Comparison of ENCODE assay signal across 1 cellular context in genomic region chr5:179678238-179679013, GRCh38.
TF ChIP-seq lines count a peak whose summit lies in the region.

No MANE protein-coding gene starts in this region.

TF ChIP-seq in K562, 482 proteins besides CTCF, POLR2A, EP300 and RAD21 (continued from another document and continues in another):
- no peak for TF ChIP-seq STAT5A (IDR thresholded peaks at IDR 0.05; ENCODE audit: borderline replicate concordance, low read length)
- 0 out of 2 replicates have a peak, but pooled peaks have one; percentile 53 for TF ChIP-seq HNRNPL (IDR thresholded peaks at IDR 0.05; ENCODE audit: low read depth, low read length)
- TF ChIP-seq RHOXF2B (CRISPR knock-in tag; conservative IDR thresholded peaks at IDR 0.05): peak; percentile 59; the same call in 1 of the 2 replicates
- TF ChIP-seq MAX (CRISPR knock-in tag; IDR thresholded peaks at IDR 0.05): peak; percentile 85
- TF ChIP-seq HNRNPLL (IDR thresholded peaks at IDR 0.05; ENCODE audit: low read depth, low read length, poor library complexity, severe bottlenecking): peak; percentile 72
- TF ChIP-seq NR2C2 (CRISPR knock-in tag; IDR thresholded peaks at IDR 0.05): no peak
- TF ChIP-seq NR2C2 (tag; IDR thresholded peaks at IDR 0.05): peak; percentile 57
- TF ChIP-seq SAFB2 (IDR thresholded peaks at IDR 0.05; ENCODE audit: borderline replicate concordance, low read depth, low read length, severe bottlenecking): no peak
- TF ChIP-seq, protein P1, sequence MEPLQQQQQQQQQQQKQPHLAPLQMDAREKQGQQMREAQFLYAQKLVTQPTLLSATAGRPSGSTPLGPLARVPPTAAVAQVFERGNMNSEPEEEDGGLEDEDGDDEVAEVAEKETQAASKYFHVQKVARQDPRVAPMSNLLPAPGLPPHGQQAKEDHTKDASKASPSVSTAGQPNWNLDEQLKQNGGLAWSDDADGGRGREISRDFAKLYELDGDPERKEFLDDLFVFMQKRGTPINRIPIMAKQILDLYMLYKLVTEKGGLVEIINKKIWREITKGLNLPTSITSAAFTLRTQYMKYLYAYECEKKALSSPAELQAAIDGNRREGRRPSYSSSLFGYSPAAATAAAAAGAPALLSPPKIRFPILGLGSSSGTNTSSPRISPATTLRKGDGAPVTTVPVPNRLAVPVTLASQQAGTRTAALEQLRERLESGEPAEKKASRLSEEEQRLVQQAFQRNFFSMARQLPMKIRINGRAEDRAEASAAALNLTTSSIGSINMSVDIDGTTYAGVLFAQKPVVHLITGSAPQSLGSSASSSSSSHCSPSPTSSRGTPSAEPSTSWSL (CRISPR knock-in tag; IDR thresholded peaks at IDR 0.05; ENCODE audit: borderline replicate concordance): 0 out of 2 replicates have a peak, but pooled peaks have one; percentile 90
- no peak for TF ChIP-seq NFYB (IDR thresholded peaks at IDR 0.05; ENCODE audit: extremely low read depth, insufficient read length)
- TF ChIP-seq ZMIZ1 (IDR thresholded peaks at IDR 0.05; ENCODE audit: low read depth in 2 of 2, low read length in 2 of 2): peak in 1 of 2 experiments; percentile 69; a peak in 2 of 4 replicates
- no peak for TF ChIP-seq ZNF740 (CRISPR knock-in tag; IDR thresholded peaks at IDR 0.05)
- no peak for TF ChIP-seq ZNF740 (tag; IDR thresholded peaks at IDR 0.05)
- TF ChIP-seq ZNF695 (CRISPR knock-in tag; IDR thresholded peaks at IDR 0.05): peak; percentile 86; the same call in 1 of the 2 replicates
- TF ChIP-seq ZNF280B (CRISPR knock-in tag; IDR thresholded peaks at IDR 0.05): no peak
- peak; percentile 70 for TF ChIP-seq CBX1 (IDR thresholded peaks at IDR 0.05; ENCODE audit: low read depth)
- TF ChIP-seq, protein P2, sequence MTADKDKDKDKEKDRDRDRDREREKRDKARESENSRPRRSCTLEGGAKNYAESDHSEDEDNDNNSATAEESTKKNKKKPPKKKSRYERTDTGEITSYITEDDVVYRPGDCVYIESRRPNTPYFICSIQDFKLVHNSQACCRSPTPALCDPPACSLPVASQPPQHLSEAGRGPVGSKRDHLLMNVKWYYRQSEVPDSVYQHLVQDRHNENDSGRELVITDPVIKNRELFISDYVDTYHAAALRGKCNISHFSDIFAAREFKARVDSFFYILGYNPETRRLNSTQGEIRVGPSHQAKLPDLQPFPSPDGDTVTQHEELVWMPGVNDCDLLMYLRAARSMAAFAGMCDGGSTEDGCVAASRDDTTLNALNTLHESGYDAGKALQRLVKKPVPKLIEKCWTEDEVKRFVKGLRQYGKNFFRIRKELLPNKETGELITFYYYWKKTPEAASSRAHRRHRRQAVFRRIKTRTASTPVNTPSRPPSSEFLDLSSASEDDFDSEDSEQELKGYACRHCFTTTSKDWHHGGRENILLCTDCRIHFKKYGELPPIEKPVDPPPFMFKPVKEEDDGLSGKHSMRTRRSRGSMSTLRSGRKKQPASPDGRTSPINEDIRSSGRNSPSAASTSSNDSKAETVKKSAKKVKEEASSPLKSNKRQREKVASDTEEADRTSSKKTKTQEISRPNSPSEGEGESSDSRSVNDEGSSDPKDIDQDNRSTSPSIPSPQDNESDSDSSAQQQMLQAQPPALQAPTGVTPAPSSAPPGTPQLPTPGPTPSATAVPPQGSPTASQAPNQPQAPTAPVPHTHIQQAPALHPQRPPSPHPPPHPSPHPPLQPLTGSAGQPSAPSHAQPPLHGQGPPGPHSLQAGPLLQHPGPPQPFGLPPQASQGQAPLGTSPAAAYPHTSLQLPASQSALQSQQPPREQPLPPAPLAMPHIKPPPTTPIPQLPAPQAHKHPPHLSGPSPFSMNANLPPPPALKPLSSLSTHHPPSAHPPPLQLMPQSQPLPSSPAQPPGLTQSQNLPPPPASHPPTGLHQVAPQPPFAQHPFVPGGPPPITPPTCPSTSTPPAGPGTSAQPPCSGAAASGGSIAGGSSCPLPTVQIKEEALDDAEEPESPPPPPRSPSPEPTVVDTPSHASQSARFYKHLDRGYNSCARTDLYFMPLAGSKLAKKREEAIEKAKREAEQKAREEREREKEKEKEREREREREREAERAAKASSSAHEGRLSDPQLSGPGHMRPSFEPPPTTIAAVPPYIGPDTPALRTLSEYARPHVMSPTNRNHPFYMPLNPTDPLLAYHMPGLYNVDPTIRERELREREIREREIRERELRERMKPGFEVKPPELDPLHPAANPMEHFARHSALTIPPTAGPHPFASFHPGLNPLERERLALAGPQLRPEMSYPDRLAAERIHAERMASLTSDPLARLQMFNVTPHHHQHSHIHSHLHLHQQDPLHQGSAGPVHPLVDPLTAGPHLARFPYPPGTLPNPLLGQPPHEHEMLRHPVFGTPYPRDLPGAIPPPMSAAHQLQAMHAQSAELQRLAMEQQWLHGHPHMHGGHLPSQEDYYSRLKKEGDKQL (CRISPR knock-in tag; IDR thresholded peaks at IDR 0.05; ENCODE audit: borderline replicate concordance): no peak
- peak; percentile 87 for TF ChIP-seq JUND (IDR thresholded peaks at IDR 0.05; ENCODE audit: borderline replicate concordance, low read depth, low read length)
- TF ChIP-seq JUND (tag; IDR thresholded peaks at IDR 0.05; ENCODE audit: borderline replicate concordance, low read depth, low read length): peak; percentile 82; the same call in 1 of the 3 replicates
- no peak for TF ChIP-seq NCOR1 (IDR thresholded peaks at IDR 0.05)
- TF ChIP-seq RBM14 (IDR thresholded peaks at IDR 0.05; ENCODE audit: borderline replicate concordance, insufficient read depth, low read depth, low read length): no peak
- no peak for TF ChIP-seq BACH1 (tag; IDR thresholded peaks at IDR 0.05)
- TF ChIP-seq IRF2 (CRISPR knock-in tag; IDR thresholded peaks at IDR 0.05): no peak
- TF ChIP-seq LARP7 (IDR thresholded peaks at IDR 0.05): peak; percentile 84; the same call in 1 of the 2 replicates
- TF ChIP-seq KHSRP (IDR thresholded peaks at IDR 0.05): no peak
- TF ChIP-seq HDAC6 (IDR thresholded peaks at IDR 0.05; ENCODE audit: low read depth, low read length): no peak
- 0 out of 2 replicates have a peak, but pooled peaks have one; percentile 60 for TF ChIP-seq ZFPM2 (CRISPR knock-in tag; IDR thresholded peaks at IDR 0.05)
- TF ChIP-seq GABPA (tag; conservative IDR thresholded peaks at IDR 0.05; ENCODE audit: low read depth): no peak; the same call in 1 of the 2 replicates
- TF ChIP-seq HLTF (IDR thresholded peaks at IDR 0.05): 0 out of 2 replicates have a peak, but pooled peaks have one; percentile 21
- TF ChIP-seq ZNF699 (CRISPR knock-in tag; IDR thresholded peaks at IDR 0.05; ENCODE audit: insufficient replicate concordance): no peak
- TF ChIP-seq, protein P3, sequence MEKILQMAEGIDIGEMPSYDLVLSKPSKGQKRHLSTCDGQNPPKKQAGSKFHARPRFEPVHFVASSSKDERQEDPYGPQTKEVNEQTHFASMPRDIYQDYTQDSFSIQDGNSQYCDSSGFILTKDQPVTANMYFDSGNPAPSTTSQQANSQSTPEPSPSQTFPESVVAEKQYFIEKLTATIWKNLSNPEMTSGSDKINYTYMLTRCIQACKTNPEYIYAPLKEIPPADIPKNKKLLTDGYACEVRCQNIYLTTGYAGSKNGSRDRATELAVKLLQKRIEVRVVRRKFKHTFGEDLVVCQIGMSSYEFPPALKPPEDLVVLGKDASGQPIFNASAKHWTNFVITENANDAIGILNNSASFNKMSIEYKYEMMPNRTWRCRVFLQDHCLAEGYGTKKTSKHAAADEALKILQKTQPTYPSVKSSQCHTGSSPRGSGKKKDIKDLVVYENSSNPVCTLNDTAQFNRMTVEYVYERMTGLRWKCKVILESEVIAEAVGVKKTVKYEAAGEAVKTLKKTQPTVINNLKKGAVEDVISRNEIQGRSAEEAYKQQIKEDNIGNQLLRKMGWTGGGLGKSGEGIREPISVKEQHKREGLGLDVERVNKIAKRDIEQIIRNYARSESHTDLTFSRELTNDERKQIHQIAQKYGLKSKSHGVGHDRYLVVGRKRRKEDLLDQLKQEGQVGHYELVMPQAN (IDR thresholded peaks at IDR 0.05; ENCODE audit: borderline replicate concordance): peak; percentile 89
- TF ChIP-seq ZNF384 (IDR thresholded peaks at IDR 0.05; ENCODE audit: low read depth, low read length): no peak
- no peak for TF ChIP-seq CCAR2 (IDR thresholded peaks at IDR 0.05; ENCODE audit: low read depth, low read length)
- peak; percentile 59; the same call in 1 of the 2 replicates for TF ChIP-seq NBN (IDR thresholded peaks at IDR 0.05; ENCODE audit: low read depth)
- TF ChIP-seq ZNF785 (CRISPR knock-in tag; IDR thresholded peaks at IDR 0.05): no peak
- TF ChIP-seq GTF2E2 (tag; IDR thresholded peaks at IDR 0.05): peak; percentile 46; the same call in 1 of the 2 replicates
- peak; percentile 83 for TF ChIP-seq TAF9B (IDR thresholded peaks at IDR 0.05; ENCODE audit: partially characterized antibody)
- peak; percentile 96 for TF ChIP-seq MEIS2 (IDR thresholded peaks at IDR 0.05; ENCODE audit: partially characterized antibody)
- no peak for TF ChIP-seq ZNF398 (CRISPR knock-in tag; IDR thresholded peaks at IDR 0.05)
- peak; percentile 61 for TF ChIP-seq ERF (CRISPR knock-in tag; IDR thresholded peaks at IDR 0.05)
- peak; percentile 81; the same call in 1 of the 2 replicates for TF ChIP-seq MTA3 (IDR thresholded peaks at IDR 0.05; ENCODE audit: borderline replicate concordance)
- peak; percentile 61 for TF ChIP-seq NEUROD1 (IDR thresholded peaks at IDR 0.05; ENCODE audit: borderline replicate concordance, low read depth, low read length, partially characterized antibody)
- TF ChIP-seq, protein P4, sequence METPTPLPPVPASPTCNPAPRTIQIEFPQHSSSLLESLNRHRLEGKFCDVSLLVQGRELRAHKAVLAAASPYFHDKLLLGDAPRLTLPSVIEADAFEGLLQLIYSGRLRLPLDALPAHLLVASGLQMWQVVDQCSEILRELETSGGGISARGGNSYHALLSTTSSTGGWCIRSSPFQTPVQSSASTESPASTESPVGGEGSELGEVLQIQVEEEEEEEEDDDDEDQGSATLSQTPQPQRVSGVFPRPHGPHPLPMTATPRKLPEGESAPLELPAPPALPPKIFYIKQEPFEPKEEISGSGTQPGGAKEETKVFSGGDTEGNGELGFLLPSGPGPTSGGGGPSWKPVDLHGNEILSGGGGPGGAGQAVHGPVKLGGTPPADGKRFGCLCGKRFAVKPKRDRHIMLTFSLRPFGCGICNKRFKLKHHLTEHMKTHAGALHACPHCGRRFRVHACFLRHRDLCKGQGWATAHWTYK (CRISPR knock-in tag; IDR thresholded peaks at IDR 0.05): peak; percentile 73; the same call in 1 of the 2 replicates
- TF ChIP-seq ZNF764 (CRISPR knock-in tag; IDR thresholded peaks at IDR 0.05; ENCODE audit: low read depth): 0 out of 2 replicates have a peak, but pooled peaks have one; percentile 54
- no peak; the same call in 1 of the 2 replicates for TF ChIP-seq ZNF311 (CRISPR knock-in tag; IDR thresholded peaks at IDR 0.05)
- TF ChIP-seq SIN3A (IDR thresholded peaks at IDR 0.05; ENCODE audit: borderline replicate concordance in 2 of 2, control insufficient read depth in 1 of 2, low read depth in 2 of 2, low read length in 2 of 2): 0 out of 4 replicates have a peak, but pooled peaks of 1 of the 2 experiments have one; percentile 49
- TF ChIP-seq ZNF184 (CRISPR knock-in tag; IDR thresholded peaks at IDR 0.05): no peak
